Comparison of ENCODE assay signal across 10 cellular contexts in genomic region chrX:68238568-68238967, GRCh38.
A peak's percentile ranks its signal among the peaks of the same experiment; 100 is the strongest.
DNase-seq lines count a peak whose midpoint lies in the region; ATAC-seq and TF ChIP-seq lines count a peak whose summit lies in the region.
"Had no signal": no experiment of that assay in that cellular context is flagged by ENCODE, and none has a peak within 500 bp of the region (broad histone marks: within the 10 kb centered on the region; RNA-seq: fewer than 3 reads in every experiment).

No MANE protein-coding gene starts in this region.

- H3K4me1 ChIP-seq in Panc1 (ENCODE audit: control insufficient read depth, insufficient read depth, low read length) (no peaks in the 10 kb centered on the region), foreskin keratinocyte (no peaks in the 10 kb centered on the region)

- TF ChIP-seq CTCF in AG09319 (IDR thresholded peaks at IDR 0.05; ENCODE audit: low read depth, low read length) (peak; percentile 35), GM12872 (IDR thresholded peaks at IDR 0.05; ENCODE audit: insufficient read depth, low read depth, low read length) (peak; percentile 46; the same call in 2 of the 3 replicates), Panc1 (IDR thresholded peaks at IDR 0.05) (peak; percentile 80), foreskin keratinocyte (conservative IDR thresholded peaks at IDR 0.05) (peak; percentile 56)

- ATAC-seq in Panc1: no peak
- no peak for ATAC-seq in foreskin keratinocyte
- ATAC-seq in HG03439 (IDR thresholded peaks at IDR 0.05; ENCODE audit: unreplicated experiment): no peak
- ATAC-seq in GM18502 (IDR thresholded peaks at IDR 0.05; ENCODE audit: poor library complexity, unreplicated experiment): no peak
- no peak for ATAC-seq in GM21825 (IDR thresholded peaks at IDR 0.05; ENCODE audit: unreplicated experiment)
- ATAC-seq in GM19324 (IDR thresholded peaks at IDR 0.05; ENCODE audit: low FRiP score, unreplicated experiment): no peak

- no peaks in the 10 kb centered on the region; the same call in 1 of the 2 replicates for H3K36me3 ChIP-seq in Panc1 (ENCODE audit: control insufficient read depth, insufficient read depth, low read length)

- POLR2A ChIA-PET in Panc1 (lab: Charles Lee): no interaction called here

- no peaks in the 10 kb centered on the region for H3K9me3 ChIP-seq in Panc1 (ENCODE audit: control insufficient read depth, insufficient read depth, low read depth, low read length)

- H3K4me3 ChIP-seq in Panc1 (ENCODE audit: low read depth in 2 of 2, low read length in 2 of 2): no peak overlapping the region

- DNase-seq in AG09319 (ENCODE audit: extremely low read depth, low read depth): no peak
- DNase-seq in Panc1 (ENCODE audit: low read depth, low spot score): no peak
- no peak for DNase-seq in foreskin keratinocyte
- DNase-seq: anterior cingulate cortex, NCI-H1436 had no signal

- BruUV-seq in Panc1 (replicated peaks; lab: Mats Ljungman, UMichigan): no TSS peak

- CTCF ChIA-PET in Panc1 (lab: Charles Lee): no interaction called here

- H3K27ac ChIP-seq in Panc1 (ENCODE audit: low read length) (no peak overlapping the region), foreskin keratinocyte (no peak overlapping the region)

- in situ Hi-C loops in Panc1 (cut with HindIII; ENCODE audit: low pct_unique_long_range_greater_than_20kb, low sequenced_read_pairs): no loop called here

- H3K27me3 ChIP-seq in Panc1 (ENCODE audit: control insufficient read depth, insufficient read depth, low read length): no peaks in the 10 kb centered on the region
- H3K27me3 ChIP-seq in foreskin keratinocyte: no peaks in the 10 kb centered on the region

- intact Hi-C loops in Panc1 (cut with micrococcal nuclease; ENCODE audit: unreplicated experiment): no loop called here
